Comparison of ENCODE assay signal across 1 cellular context in genomic region chr1:889774-890173, GRCh38. TPM values are rescaled to one million over a fixed set of nuclear protein-coding genes. Genes with fewer than 3 reads are reported as not detected.
"Had no signal": no experiment of that assay in that cellular context is flagged by ENCODE, and none has a peak within 500 bp of the region (broad histone marks: within the 10 kb centered on the region; RNA-seq: fewer than 3 reads in every experiment).

No MANE protein-coding gene starts in this region.

RNA-seq across cellular contexts. Expression of gene SAMD11, which starts 33.9 kb away (rescaled TPM):
- total RNA-seq: HT-29 had no signal
